In the genomic region with DNA sequence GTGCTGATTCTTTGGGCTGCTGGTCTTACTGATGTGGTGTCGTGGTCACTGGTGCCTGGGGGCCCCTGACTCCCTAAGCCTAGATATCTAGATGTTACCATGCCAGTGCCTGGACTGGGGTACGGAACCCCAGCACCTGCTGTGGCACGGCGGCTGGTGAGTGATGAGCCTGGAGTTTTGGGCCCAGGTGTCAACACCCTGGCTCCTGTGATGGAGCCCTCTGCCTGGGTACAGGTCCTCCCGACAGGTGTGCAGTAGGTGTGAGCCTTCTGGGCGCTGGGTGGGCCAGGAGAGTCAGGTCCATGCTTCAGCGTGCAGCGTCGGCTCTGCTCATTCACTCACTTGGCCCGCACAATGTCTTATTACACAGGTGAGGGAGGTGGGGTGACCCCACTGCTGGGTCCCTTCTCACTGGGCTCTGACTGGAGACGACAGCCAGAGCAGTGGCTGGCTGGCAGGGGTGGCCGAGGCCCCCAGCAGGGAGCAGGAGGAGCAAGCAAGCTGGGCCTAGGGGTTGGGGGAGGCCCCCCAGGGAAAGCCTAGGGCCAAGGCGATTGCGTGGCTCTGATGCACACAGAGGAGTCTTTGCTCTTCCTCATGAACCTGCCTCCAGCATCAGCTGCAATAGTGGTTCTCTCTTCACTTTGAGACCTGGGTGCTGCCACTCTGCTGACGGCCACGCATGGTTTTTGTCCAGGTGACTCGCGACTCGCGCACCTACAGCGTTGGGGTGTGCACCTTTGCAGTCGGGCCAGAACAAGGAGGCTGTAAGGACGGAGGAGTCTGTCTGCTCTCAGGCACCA, we compare ENCODE assay signal across 3 cellular contexts.
TF ChIP-seq lines count a peak whose summit lies in the region.

No MANE protein-coding gene starts in this region.

TF ChIP-seq in IMR-90, 13 proteins besides CTCF, POLR2A, EP300 and RAD21:
- no peak for TF ChIP-seq MXI1 (IDR thresholded peaks at IDR 0.05; ENCODE audit: borderline replicate concordance, low read depth, low read length)
- TF ChIP-seq CEBPB (IDR thresholded peaks at IDR 0.05; ENCODE audit: low read depth, low read length): no peak
- no peak for TF ChIP-seq MAZ (IDR thresholded peaks at IDR 0.05; ENCODE audit: borderline replicate concordance, low read depth, low read length)
- TF ChIP-seq FOS (IDR thresholded peaks at IDR 0.05; ENCODE audit: low read depth, low read length): no peak
- TF ChIP-seq NFE2L2 (IDR thresholded peaks at IDR 0.05; ENCODE audit: low read depth, low read length): no peak
- TF ChIP-seq, protein P1, sequence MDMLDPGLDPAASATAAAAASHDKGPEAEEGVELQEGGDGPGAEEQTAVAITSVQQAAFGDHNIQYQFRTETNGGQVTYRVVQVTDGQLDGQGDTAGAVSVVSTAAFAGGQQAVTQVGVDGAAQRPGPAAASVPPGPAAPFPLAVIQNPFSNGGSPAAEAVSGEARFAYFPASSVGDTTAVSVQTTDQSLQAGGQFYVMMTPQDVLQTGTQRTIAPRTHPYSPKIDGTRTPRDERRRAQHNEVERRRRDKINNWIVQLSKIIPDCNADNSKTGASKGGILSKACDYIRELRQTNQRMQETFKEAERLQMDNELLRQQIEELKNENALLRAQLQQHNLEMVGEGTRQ (IDR thresholded peaks at IDR 0.05; ENCODE audit: low read depth, low read length): no peak
- TF ChIP-seq RCOR1 (IDR thresholded peaks at IDR 0.05; ENCODE audit: insufficient replicate concordance, low read length): no peak
- no peak for TF ChIP-seq ELK1 (IDR thresholded peaks at IDR 0.05; ENCODE audit: borderline replicate concordance, low read depth, low read length)
- TF ChIP-seq MAFK (IDR thresholded peaks at IDR 0.05; ENCODE audit: low read depth, low read length): no peak
- no peak for TF ChIP-seq RFX5 (IDR thresholded peaks at IDR 0.05; ENCODE audit: low read depth, low read length)
- no peak for TF ChIP-seq BHLHE40 (IDR thresholded peaks at IDR 0.05; ENCODE audit: low read depth, low read length)
- TF ChIP-seq SMC3 (IDR thresholded peaks at IDR 0.05; ENCODE audit: low read depth, low read length): no peak
- no peak for TF ChIP-seq CHD1 (IDR thresholded peaks at IDR 0.05; ENCODE audit: low read depth, low read length)

TF ChIP-seq in K562, 482 proteins besides CTCF, POLR2A, EP300 and RAD21:
- peak; percentile 47; the same call in 1 of the 2 replicates for TF ChIP-seq POLR2G (IDR thresholded peaks at IDR 0.05; ENCODE audit: low read depth, low read length)
- no peak for TF ChIP-seq KDM4B (IDR thresholded peaks at IDR 0.05; ENCODE audit: borderline replicate concordance in 2 of 2, low read depth in 1 of 2)

TF ChIP-seq in liver, 16 proteins besides CTCF, POLR2A, EP300 and RAD21:
- TF ChIP-seq JUND (IDR thresholded peaks at IDR 0.05): no peak
- no peak for TF ChIP-seq YY1 (IDR thresholded peaks at IDR 0.05)
- TF ChIP-seq, protein P2, sequence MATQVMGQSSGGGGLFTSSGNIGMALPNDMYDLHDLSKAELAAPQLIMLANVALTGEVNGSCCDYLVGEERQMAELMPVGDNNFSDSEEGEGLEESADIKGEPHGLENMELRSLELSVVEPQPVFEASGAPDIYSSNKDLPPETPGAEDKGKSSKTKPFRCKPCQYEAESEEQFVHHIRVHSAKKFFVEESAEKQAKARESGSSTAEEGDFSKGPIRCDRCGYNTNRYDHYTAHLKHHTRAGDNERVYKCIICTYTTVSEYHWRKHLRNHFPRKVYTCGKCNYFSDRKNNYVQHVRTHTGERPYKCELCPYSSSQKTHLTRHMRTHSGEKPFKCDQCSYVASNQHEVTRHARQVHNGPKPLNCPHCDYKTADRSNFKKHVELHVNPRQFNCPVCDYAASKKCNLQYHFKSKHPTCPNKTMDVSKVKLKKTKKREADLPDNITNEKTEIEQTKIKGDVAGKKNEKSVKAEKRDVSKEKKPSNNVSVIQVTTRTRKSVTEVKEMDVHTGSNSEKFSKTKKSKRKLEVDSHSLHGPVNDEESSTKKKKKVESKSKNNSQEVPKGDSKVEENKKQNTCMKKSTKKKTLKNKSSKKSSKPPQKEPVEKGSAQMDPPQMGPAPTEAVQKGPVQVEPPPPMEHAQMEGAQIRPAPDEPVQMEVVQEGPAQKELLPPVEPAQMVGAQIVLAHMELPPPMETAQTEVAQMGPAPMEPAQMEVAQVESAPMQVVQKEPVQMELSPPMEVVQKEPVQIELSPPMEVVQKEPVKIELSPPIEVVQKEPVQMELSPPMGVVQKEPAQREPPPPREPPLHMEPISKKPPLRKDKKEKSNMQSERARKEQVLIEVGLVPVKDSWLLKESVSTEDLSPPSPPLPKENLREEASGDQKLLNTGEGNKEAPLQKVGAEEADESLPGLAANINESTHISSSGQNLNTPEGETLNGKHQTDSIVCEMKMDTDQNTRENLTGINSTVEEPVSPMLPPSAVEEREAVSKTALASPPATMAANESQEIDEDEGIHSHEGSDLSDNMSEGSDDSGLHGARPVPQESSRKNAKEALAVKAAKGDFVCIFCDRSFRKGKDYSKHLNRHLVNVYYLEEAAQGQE (IDR thresholded peaks at IDR 0.05): no peak
- no peak for TF ChIP-seq FOXA2 (IDR thresholded peaks at IDR 0.05)
- TF ChIP-seq SP1 (IDR thresholded peaks at IDR 0.05): no peak
- no peak for TF ChIP-seq TAF1 (conservative IDR thresholded peaks at IDR 0.05)
- TF ChIP-seq FOXA1 (IDR thresholded peaks at IDR 0.05): no peak
- no peak for TF ChIP-seq GABPA (IDR thresholded peaks at IDR 0.05 in 1 of 2, conservative IDR thresholded peaks at IDR 0.05 in 1 of 2)
- TF ChIP-seq RXRA (IDR thresholded peaks at IDR 0.05): no peak
